26 cellular contexts compared by ENCODE assay signal in the genomic region with DNA sequence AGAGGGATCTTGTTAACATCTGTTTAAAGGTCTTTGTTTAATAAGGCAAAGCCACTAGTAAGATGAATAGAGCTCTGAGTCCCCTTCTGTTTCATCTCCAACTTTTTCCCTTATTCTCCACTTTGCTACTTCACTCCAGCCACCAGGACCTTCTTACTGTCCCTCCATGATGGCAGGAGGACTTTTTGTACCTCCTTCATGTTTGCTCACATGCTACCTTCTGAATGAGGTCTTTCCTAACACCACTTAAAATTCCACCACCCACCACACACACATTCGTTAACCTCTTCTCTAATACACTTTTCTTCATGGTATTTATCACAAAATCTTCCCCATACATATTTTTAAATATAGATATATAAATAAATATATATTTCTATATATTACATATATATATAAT.
"Had no signal": no experiment of that assay in that cellular context is flagged by ENCODE, and none has a peak within 500 bp of the region (broad histone marks: within the 10 kb centered on the region; RNA-seq: fewer than 3 reads in every experiment).

No MANE protein-coding gene starts in this region.

- H3K4me1 ChIP-seq: vagina had no signal

- H3K27me3 Mint-ChIP-seq: stimulated activated naive B cell treated with anti-CD40 and anti-IgM and Interleukin-4, amounts not matched to agents 10 μg/mL and 1 μg/mL and 100 μg/mL, for 72 hours had no signal

- ATAC-seq: activated naive CD4-positive, alpha-beta T cell treated with anti-CD3 and anti-CD28 coated beads, Interleukin-2, amount 50 U/mL, for 72 hours; activated T-cell treated with anti-CD3 and anti-CD28 coated beads, Interleukin-2, amount 50 U/mL, for 72 hours; left ventricle myocardium superior; natural killer cell treated with Interleukin-12 subunit alpha and Interleukin-12 subunit beta and Interleukin-15 and Interleukin-18, amount 100 ng/mL, for 72 hours; sciatic nerve; stimulated activated naive B cell treated with anti-CD40 and anti-IgM and Interleukin-4, amounts not matched to agents 10 μg/mL and 1 μg/mL and 100 μg/mL, for 72 hours had no signal

- H3K27me3 ChIP-seq: hepatocyte, stomach, vagina had no signal

- DNase-seq: activated CD4-positive, alpha-beta T cell treated with anti-CD3 and anti-CD28 coated beads for 4 hours; activated CD4-positive, alpha-beta T cell treated with anti-CD3 and anti-CD28 coated beads, Interleukin-2, amount 50 U/mL, for 4 hours; activated naive CD4-positive, alpha-beta T cell; activated T-cell treated with anti-CD3 and anti-CD28 coated beads for 4 hours; activated T-cell treated with anti-CD3 and anti-CD28 coated beads, Interleukin-2, amount 50 U/mL, for 72 hours; anterior cingulate cortex; effector memory CD4-positive, alpha-beta T cell; glutamatergic neuron; islet precursor cell; left ventricle myocardium superior; retina; small intestine; stimulated activated CD4-positive, alpha-beta T cell treated with anti-CD3 and anti-CD28 coated beads, Interleukin-1b, Interleukin-23, amount 100 ng/mL, for 48 hours; stimulated activated CD4-positive, alpha-beta T cell treated with anti-CD3 and anti-CD28 coated beads, Interleukin-4, amount 100 ng/mL, for 4 hours; stimulated activated CD8-positive, alpha-beta memory T cell treated with anti-CD3 and anti-CD28 coated beads, Interleukin-4, amount 100 ng/mL, for 48 hours; stimulated activated naive B cell treated with anti-CD40 and anti-IgM and Interleukin-4, amounts not matched to agents 10 μg/mL and 1 μg/mL and 100 μg/mL, for 72 hours; stomach; T-helper 1 cell; trophoblast cell had no signal

- H3K9me3 ChIP-seq: stomach, thoracic aorta, vagina had no signal

- H3K9me3 Mint-ChIP-seq: activated naive CD4-positive, alpha-beta T cell treated with anti-CD3 and anti-CD28 coated beads, Interleukin-2, amount 50 U/mL, for 72 hours; activated T-cell treated with anti-CD3 and anti-CD28 coated beads, Interleukin-2, amount 50 U/mL, for 72 hours; natural killer cell treated with Interleukin-12 subunit alpha and Interleukin-12 subunit beta and Interleukin-15 and Interleukin-18, amount 100 ng/mL, for 72 hours; stimulated activated naive B cell treated with anti-CD40 and anti-IgM and Interleukin-4, amounts not matched to agents 10 μg/mL and 1 μg/mL and 100 μg/mL, for 72 hours; T-helper 2 cell treated with Interferon-gamma antibody and Interleukin-4, amounts not matched to agents 5 μg/mL and 100 μg/mL, for 36 hours had no signal

- H3K36me3 ChIP-seq: stomach, thoracic aorta, vagina had no signal

- H3K4me3 Mint-ChIP-seq: activated T-cell treated with anti-CD3 and anti-CD28 coated beads, Interleukin-2, amount 50 U/mL, for 72 hours; natural killer cell treated with Interleukin-12 subunit alpha and Interleukin-12 subunit beta and Interleukin-15 and Interleukin-18, amount 100 ng/mL, for 72 hours; stimulated activated naive B cell treated with anti-CD40 and anti-IgM and Interleukin-4, amounts not matched to agents 10 μg/mL and 1 μg/mL and 100 μg/mL, for 72 hours; T-helper 2 cell treated with Interferon-gamma antibody and Interleukin-4, amounts not matched to agents 5 μg/mL and 100 μg/mL, for 36 hours had no signal

- H3K4me3 ChIP-seq: hepatocyte, stomach, thoracic aorta, vagina had no signal

- H3K36me3 Mint-ChIP-seq: activated naive CD4-positive, alpha-beta T cell treated with anti-CD3 and anti-CD28 coated beads, Interleukin-2, amount 50 U/mL, for 72 hours; natural killer cell treated with Interleukin-12 subunit alpha and Interleukin-12 subunit beta and Interleukin-15 and Interleukin-18, amount 100 ng/mL, for 72 hours; stimulated activated naive B cell treated with anti-CD40 and anti-IgM and Interleukin-4, amounts not matched to agents 10 μg/mL and 1 μg/mL and 100 μg/mL, for 72 hours had no signal

- H3K27ac Mint-ChIP-seq: activated naive CD4-positive, alpha-beta T cell treated with anti-CD3 and anti-CD28 coated beads, Interleukin-2, amount 50 U/mL, for 72 hours; activated T-cell treated with anti-CD3 and anti-CD28 coated beads, Interleukin-2, amount 50 U/mL, for 72 hours; stimulated activated naive B cell treated with anti-CD40 and anti-IgM and Interleukin-4, amounts not matched to agents 10 μg/mL and 1 μg/mL and 100 μg/mL, for 72 hours; T-helper 2 cell treated with Interferon-gamma antibody and Interleukin-4, amounts not matched to agents 5 μg/mL and 100 μg/mL, for 36 hours had no signal

- H3K27ac ChIP-seq: hepatocyte, stomach, thoracic aorta, vagina had no signal
